ENCODE assay signal across 7 cellular contexts in the genomic region with DNA sequence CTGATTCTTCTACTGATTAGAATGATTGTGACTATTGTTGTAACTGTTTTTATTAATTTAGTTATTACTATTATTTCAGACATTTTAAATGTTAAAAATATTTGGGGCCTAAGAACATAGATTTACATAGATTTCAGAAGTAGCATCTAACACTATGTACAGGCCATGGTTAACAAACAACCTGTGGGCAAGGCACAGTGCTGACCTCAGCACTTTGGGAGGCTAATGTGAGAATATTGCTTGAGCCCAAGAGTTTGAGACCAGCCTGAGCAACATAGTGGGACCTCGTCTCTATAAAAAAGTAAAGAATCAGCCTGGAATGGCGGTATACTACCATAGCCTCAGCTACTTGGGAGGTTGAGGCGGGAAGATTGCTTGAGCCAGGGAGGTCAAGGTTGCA.
"Had no signal": no experiment of that assay in that cellular context is flagged by ENCODE, and none has a peak within 500 bp of the region (broad histone marks: within the 10 kb centered on the region; RNA-seq: fewer than 3 reads in every experiment).

No MANE protein-coding gene starts in this region.

- FAIRE-seq: H54 had no signal

- H3K27ac ChIP-seq: GM23248, HL-60 had no signal

- H3K9ac ChIP-seq: GM23248 had no signal

- H3K4me3 ChIP-seq: GM23248 had no signal

- DNase-seq: GM23248, GOT3, H9, HCEC 1CT, KG1 had no signal

- H2AFZ ChIP-seq: GM23248 had no signal
